17 cellular contexts compared by ENCODE assay signal in genomic region chr6:39224523-39225182, GRCh38. TPM values are rescaled to one million over a fixed set of nuclear protein-coding genes. Genes with fewer than 3 reads are reported as not detected.
DNase-seq lines count a peak whose midpoint lies in the region; ATAC-seq, FAIRE-seq and TF ChIP-seq lines count a peak whose summit lies in the region.
"Had no signal": no experiment of that assay in that cellular context is flagged by ENCODE, and none has a peak within 500 bp of the region (broad histone marks: within the 10 kb centered on the region; RNA-seq: fewer than 3 reads in every experiment).

No MANE protein-coding gene starts in this region.

- ATAC-seq in GM12878, result no peak
- ATAC-seq in stimulated activated memory B cell treated with anti-CD40 and anti-IgM and Interleukin-4, amounts not matched to agents 10 μg/mL and 1 μg/mL and 100 μg/mL, for 72 hours, result no peak

- peaks cover 0 to 3% of the 10 kb centered on the region in 2 experiments; a peak in 1 of 4 replicates for H3K27me3 ChIP-seq in GM12878 (replicated peaks in 1 of 2; ENCODE audit: control insufficient read depth in 2 of 2, insufficient read depth in 2 of 2, low read length in 1 of 2)

- no peaks in the 10 kb centered on the region; the same call in 1 of the 2 replicates for H4K20me1 ChIP-seq in GM12878 (ENCODE audit: control insufficient read depth, insufficient read depth)

- peak overlapping the region in 1 of 3 experiments; percentile 12 for H3K4me3 Mint-ChIP-seq in nephron
- no peak overlapping the region for H3K4me3 Mint-ChIP-seq in stimulated activated memory B cell treated with anti-CD40 and anti-IgM and Interleukin-4, amounts not matched to agents 10 μg/mL and 1 μg/mL and 100 μg/mL, for 72 hours

- peaks cover 53% of the 10 kb centered on the region for H3K4me1 Mint-ChIP-seq in nephron
- peaks cover 12% of the 10 kb centered on the region for H3K4me1 Mint-ChIP-seq in stimulated activated memory B cell treated with anti-CD40 and anti-IgM and Interleukin-4, amounts not matched to agents 10 μg/mL and 1 μg/mL and 100 μg/mL, for 72 hours

- DNase-seq in DMS79 (lab: John Stamatoyannopoulos, UW) (peak; percentile 26), HuH-7.5 (ENCODE audit: low spot score) (peak; percentile 41), GM12878 (ENCODE audit: low read depth, low spot score) (no peak), SK-N-DZ (ENCODE audit: low spot score) (no peak), NCI-H774 (lab: John Stamatoyannopoulos, UW) (no peak), DMS153 (lab: John Stamatoyannopoulos, UW) (no peak)
- DNase-seq: activated effector memory CD4-positive, alpha-beta T cell treated with Interleukin-2 at 50 U/mL for 16 hours; NCI-H1105 treated with DMSO at 0.1 percent for 48 hours; stimulated activated CD4-positive, alpha-beta T cell treated with anti-CD3 and anti-CD28 coated beads, Interleukin-1b, Interleukin-23, amount 100 ng/mL, for 48 hours; stimulated activated CD8-positive, alpha-beta memory T cell treated with anti-CD3 and anti-CD28 coated beads, Interleukin-4, amount 100 ng/mL, for 48 hours had no signal

- H3K4me3 ChIP-seq in GM12878, result no peak overlapping the region

- TF ChIP-seq POLR2A in GM12878 (IDR thresholded peaks at IDR 0.05; ENCODE audit: low read depth, low read length), result no peak

- no peaks in the 10 kb centered on the region for H3K36me3 ChIP-seq in GM12878 (ENCODE audit: control insufficient read depth in 2 of 2, insufficient read depth in 2 of 2, low read length in 1 of 2)

- H3K9me3 Mint-ChIP-seq in nephron, result peaks cover 2% of the 10 kb centered on the region
- H3K9me3 Mint-ChIP-seq in stimulated activated memory B cell treated with anti-CD40 and anti-IgM and Interleukin-4, amounts not matched to agents 10 μg/mL and 1 μg/mL and 100 μg/mL, for 72 hours, result peaks cover 3% of the 10 kb centered on the region

- no TSS peak for BruUV-seq in GM12878 (replicated peaks; lab: Mats Ljungman, UMichigan)

- CTCF ChIA-PET in GM12878 (lab: Yijun Ruan, JAX), result interaction anchor here (0.9 to 1.0 kb wide), 4 partner anchors 10 to 58 kb away, joined by 3 to 5 read pairs (median 4); no protein-coding TSS in a partner anchor

- TF ChIP-seq CTCF in GM12878 (IDR thresholded peaks at IDR 0.05 in 2 of 3, conservative IDR thresholded peaks at IDR 0.05 in 1 of 3; ENCODE audit: control insufficient read depth in 2 of 3, extremely low read depth in 1 of 3, insufficient read depth in 1 of 3, low read depth in 3 of 3, low read length in 3 of 3), result no peak
- no peak for TF ChIP-seq CTCF in nephron (IDR thresholded peaks at IDR 0.05; ENCODE audit: unreplicated experiment in 3 of 3)

- intact Hi-C loops in GM12878 (cut with micrococcal nuclease; ENCODE audit: unreplicated experiment), result no loop called here

- no peak overlapping the region for H2AFZ ChIP-seq in GM12878 (ENCODE audit: control insufficient read depth, low read depth, low read length)

- RAD21 ChIA-PET in GM12878 (lab: Charles Lee; ENCODE audit: unreplicated experiment), result interaction anchor here (2.1 to 2.5 kb wide), 2 partner anchors 9 to 20 kb away, joined by 8 read pairs; no protein-coding TSS in a partner anchor

- TF ChIP-seq EP300 in GM12878 (IDR thresholded peaks at IDR 0.05; ENCODE audit: borderline replicate concordance in 1 of 2, control insufficient read depth in 1 of 2, low read depth in 2 of 2, low read length in 2 of 2), result no peak

- no peak overlapping the region for H3K9ac ChIP-seq in GM12878 (ENCODE audit: control insufficient read depth, insufficient read depth, low read length)

- H3K9me3 ChIP-seq in GM12878 (replicated peaks; ENCODE audit: control insufficient read depth, insufficient read depth, low read length), result no peaks in the 10 kb centered on the region; the same call in 2 of the 3 replicates

- peaks cover 15% of the 10 kb centered on the region for H3K79me2 ChIP-seq in GM12878 (ENCODE audit: control insufficient read depth, insufficient read depth, low read length)

- peaks cover 23% of the 10 kb centered on the region for H3K27me3 Mint-ChIP-seq in nephron (ENCODE audit: low read depth)
- H3K27me3 Mint-ChIP-seq in stimulated activated memory B cell treated with anti-CD40 and anti-IgM and Interleukin-4, amounts not matched to agents 10 μg/mL and 1 μg/mL and 100 μg/mL, for 72 hours, result peaks cover 27% of the 10 kb centered on the region

- H3K27ac ChIP-seq in GM12878 (ENCODE audit: control insufficient read depth, insufficient read depth), result peak overlapping the region; percentile 31; the same call in 1 of the 2 replicates
- H3K27ac ChIP-seq: C4-2B had no signal

- POLR2A ChIA-PET in GM12878 (lab: Charles Lee), result interaction anchor here (0.6 to 1.8 kb wide), 5 partner anchors 8 to 22 kb away, joined by 3 to 8 read pairs (median 4); no protein-coding TSS in a partner anchor

- in situ Hi-C loops in GM12878 (cut with MboI), result no loop called here

- TF ChIP-seq RAD21 in GM12878 (IDR thresholded peaks at IDR 0.05; ENCODE audit: insufficient read depth, low read depth, low read length), result no peak

- H3K36me3 Mint-ChIP-seq in nephron (ENCODE audit: low read depth), result peaks cover 15% of the 10 kb centered on the region
- no peaks in the 10 kb centered on the region for H3K36me3 Mint-ChIP-seq in stimulated activated memory B cell treated with anti-CD40 and anti-IgM and Interleukin-4, amounts not matched to agents 10 μg/mL and 1 μg/mL and 100 μg/mL, for 72 hours

- no peak for FAIRE-seq in GM12878 (lab: Jason Lieb, UNC)
- FAIRE-seq: endothelial cell of umbilical vein, HTR-8/SVneo had no signal

- SMC1A ChIA-PET in GM12878 (lab: Charles Lee; ENCODE audit: uncharacterized antibody, unreplicated experiment), result interaction anchor here (0.8 to 1.3 kb wide), 4 partner anchors 9 to 28 kb away, joined by 3 read pairs; no protein-coding TSS in a partner anchor

- H3K4me1 ChIP-seq in GM12878 (ENCODE audit: control insufficient read depth, insufficient read depth, low read length), result peaks cover 13% of the 10 kb centered on the region

- H3K27ac Mint-ChIP-seq in nephron, result peak overlapping the region; percentile 80 to 91 (median 81)
- H3K27ac Mint-ChIP-seq in stimulated activated memory B cell treated with anti-CD40 and anti-IgM and Interleukin-4, amounts not matched to agents 10 μg/mL and 1 μg/mL and 100 μg/mL, for 72 hours, result no peak overlapping the region

- WGBS in GM12878 (ENCODE audit: insufficient coverage, insufficient replicate concordance, low lambda C conversion rate, missing lambda C conversion rate), result 39% methylated on average over 5 of the region's 5 CpGs

- peak overlapping the region; percentile 25; the same call in 1 of the 2 replicates for H3K4me2 ChIP-seq in GM12878 (ENCODE audit: control insufficient read depth, insufficient read depth)

TF ChIP-seq in GM12878, 131 proteins besides CTCF, POLR2A, EP300 and RAD21:
- no peak for TF ChIP-seq TCF7 (IDR thresholded peaks at IDR 0.05; ENCODE audit: borderline replicate concordance)
- TF ChIP-seq IRF5 (IDR thresholded peaks at IDR 0.05; ENCODE audit: borderline replicate concordance), result no peak

RNA-seq across cellular contexts. Expression of gene KCNK5, which starts 4.6 kb away (rescaled TPM):
- total RNA-seq in GM12878 (2013; cell fraction: nucleolus; rRNA removed), result 10.8 and 12.5 TPM in 2 replicates
- 3.4 and 4.0 TPM in 2 replicates for total RNA-seq in GM12878 (2014; rRNA removed)
- 1.8 and 2.3 TPM in 2 replicates for total RNA-seq in GM12878 (2014; rRNA removed; fragmentation: Illumina TruSeq; extraction: Trizol)
- 3.8 and 4.2 TPM in 2 replicates for total RNA-seq in GM12878 (2021)
- 0.91 TPM for polyA plus RNA-seq in GM12878 (2011; ENCODE audit: low read depth)
- 1.8 and 2.8 TPM in 2 replicates for polyA plus RNA-seq in GM12878 (2011; rRNA removed)
- polyA plus RNA-seq in GM12878 (2011; cell fraction: cytosol; rRNA removed), result 3.3 and 3.6 TPM in 2 replicates
- 5.7 and 6.3 TPM in 2 replicates for polyA plus RNA-seq in GM12878 (2011; cell fraction: nucleus; rRNA removed)
- 2.0 and 2.1 TPM in 2 replicates for polyA plus RNA-seq in GM12878 (2012)
- 1.4 and 1.9 TPM in 2 replicates for polyA plus RNA-seq in GM12878 (2014; fragmentation: Illumina TruSeq; extraction: Trizol)
- under 1 TPM; 0.11 to 0.27 TPM for polyA plus RNA-seq in GM12878 (2014; fragmentation: Nextera tagmentation; extraction: Ambion mirVana)
- polyA plus RNA-seq in GM12878 (2014; rRNA removed), result 2.9 and 3.1 TPM in 2 replicates
- polyA plus RNA-seq in GM12878 (2016; fragmentation: Nextera tagmentation; extraction: Ambion mirVana), result 1 to 10 TPM; 1.4 to 1.6 TPM
- 3.4 and 6.3 TPM in 2 replicates for polyA minus RNA-seq in GM12878 (2011; rRNA and poly(A)+ RNA removed)
- polyA minus RNA-seq in GM12878 (2011; cell fraction: cytosol; rRNA and poly(A)+ RNA removed), result 2.5 and 2.8 TPM in 2 replicates
- 2.3 and 3.8 TPM in 2 replicates for polyA minus RNA-seq in GM12878 (2011; cell fraction: nucleus; rRNA and poly(A)+ RNA removed)
- 2.5 and 2.6 TPM in 2 replicates for polyA plus RNA-seq in SK-N-DZ (2014; cell fraction: cytosol; rRNA removed)
- polyA plus RNA-seq in SK-N-DZ (2014; cell fraction: nucleus; rRNA removed), result 2.4 and 2.5 TPM in 2 replicates
- total RNA-seq: endothelial cell of umbilical vein, myocyte, OCI-LY7 had no signal
- polyA plus RNA-seq: endothelial cell of umbilical vein had no signal

Comparison
In these comparisons a context has a peak if more than half of its experiments do, and no peak if none do; other contexts are left out.
1. DNase-seq: peak in DMS79 (single experiment) and HuH-7.5 (single experiment); none in GM12878 (single experiment), SK-N-DZ (single experiment), NCI-H774 (single experiment) and DMS153 (single experiment).